1 cellular context compared by ENCODE assay signal in genomic region chr5:177351392-177352329, GRCh38.
TF ChIP-seq lines count a peak whose summit lies in the region.

TSS of gene LMAN2 (minus strand) at chr5:177351668. CDS start at chr5:177351647, 21 bp downstream.

TF ChIP-seq in SK-N-SH, 30 proteins besides CTCF, POLR2A, EP300 and RAD21 (continued from another document):
- TF ChIP-seq IRF3 (IDR thresholded peaks at IDR 0.05; ENCODE audit: low read depth, low read length) (peak; percentile 68), PBX3 (IDR thresholded peaks at IDR 0.05) (peak; percentile 100), GABPA (IDR thresholded peaks at IDR 0.05; ENCODE audit: low read depth) (peak; percentile 99), RCOR1 (IDR thresholded peaks at IDR 0.05; ENCODE audit: low read length) (no peak; the same call in 1 of the 2 replicates), NFIC (IDR thresholded peaks at IDR 0.05; ENCODE audit: borderline replicate concordance) (no peak), GATA2 (CRISPR knock-in tag; IDR thresholded peaks at IDR 0.05) (no peak), USF1 (IDR thresholded peaks at IDR 0.05; ENCODE audit: borderline replicate concordance, low read depth) (no peak), JUND (IDR thresholded peaks at IDR 0.05) (no peak)
